8 cellular contexts compared by ENCODE assay signal in genomic region chr19:19372656-19373416, GRCh38. TPM values are rescaled to one million over a fixed set of nuclear protein-coding genes. Genes with fewer than 3 reads are reported as not detected.
DNase-seq lines count a peak whose midpoint lies in the region; ATAC-seq and FAIRE-seq lines count a peak whose summit lies in the region.

No MANE protein-coding gene starts in this region.

- H3K27me3 ChIP-seq in CD8-positive, alpha-beta memory T cell (ENCODE audit: insufficient read depth, low read length, poor library complexity, severe bottlenecking), result no peaks in the 10 kb centered on the region
- H3K27me3 ChIP-seq in SJSA1 (replicated peaks) (no peaks in the 10 kb centered on the region), mucosa of stomach (ENCODE audit: control insufficient read depth, insufficient read depth, low read length) (no peaks in the 10 kb centered on the region)

- H3K36me3 ChIP-seq in CD8-positive, alpha-beta memory T cell (ENCODE audit: insufficient read depth, low read length), result no peaks in the 10 kb centered on the region
- no peaks in the 10 kb centered on the region for H3K36me3 ChIP-seq in SJSA1
- no peaks in the 10 kb centered on the region for H3K36me3 ChIP-seq in mucosa of stomach (ENCODE audit: control insufficient read depth, insufficient read depth, low read length)

- peaks cover 9% of the 10 kb centered on the region in 3 donors for H3K4me1 Mint-ChIP-seq in CD8-positive, alpha-beta memory T cell
- H3K4me1 Mint-ChIP-seq in dendritic cell treated with granulocyte-macrophage colony-stimulating factor and Interleukin-4, amounts not matched to agents 40 ng/mL and 50 ng/mL, for 4 days (ENCODE audit: low read depth), result peaks cover 21% of the 10 kb centered on the region

- ATAC-seq in GM19043 (IDR thresholded peaks at IDR 0.05; ENCODE audit: low read depth, unreplicated experiment) (peak; percentile 74), HG03354 (IDR thresholded peaks at IDR 0.05; ENCODE audit: poor library complexity, severe bottlenecking, unreplicated experiment) (peak; percentile 95)

- no peaks in the 10 kb centered on the region for H3K9me3 ChIP-seq in CD8-positive, alpha-beta memory T cell (ENCODE audit: low read length)
- H3K9me3 ChIP-seq in SJSA1 (replicated peaks) (no peaks in the 10 kb centered on the region), mucosa of stomach (ENCODE audit: control insufficient read depth, low read length) (no peaks in the 10 kb centered on the region)

- FAIRE-seq in RCC 7860 (lab: Jason Lieb, UNC), result no peak

- peak overlapping the region in 6 of 7 donors; percentile 12 to 68 (median 53) for H3K4me3 Mint-ChIP-seq in CD8-positive, alpha-beta memory T cell
- peak overlapping the region; percentile 55 for H3K4me3 Mint-ChIP-seq in dendritic cell treated with granulocyte-macrophage colony-stimulating factor and Interleukin-4, amounts not matched to agents 40 ng/mL and 50 ng/mL, for 4 days

- CTCF ChIA-PET in CD8-positive, alpha-beta memory T cell (lab: Charles Lee), result interaction anchor here (0.9 to 2.0 kb wide), 5 partner anchors 8 to 117 kb away, joined by 3 to 23 read pairs (median 3); no protein-coding TSS in a partner anchor

- H3K4me1 ChIP-seq in CD8-positive, alpha-beta memory T cell (ENCODE audit: insufficient read depth, low read length), result peaks cover 13% of the 10 kb centered on the region
- H3K4me1 ChIP-seq in SJSA1 (replicated peaks), result peaks cover 24% of the 10 kb centered on the region
- peaks cover 35% of the 10 kb centered on the region for H3K4me1 ChIP-seq in mucosa of stomach (ENCODE audit: control insufficient read depth, insufficient read depth, low read length)

- no peaks in the 10 kb centered on the region for H3K36me3 Mint-ChIP-seq in CD8-positive, alpha-beta memory T cell
- no peaks in the 10 kb centered on the region for H3K36me3 Mint-ChIP-seq in dendritic cell treated with granulocyte-macrophage colony-stimulating factor and Interleukin-4, amounts not matched to agents 40 ng/mL and 50 ng/mL, for 4 days (ENCODE audit: low read depth)

- no peaks in the 10 kb centered on the region for H3K27me3 Mint-ChIP-seq in CD8-positive, alpha-beta memory T cell
- H3K27me3 Mint-ChIP-seq in dendritic cell treated with granulocyte-macrophage colony-stimulating factor and Interleukin-4, amounts not matched to agents 40 ng/mL and 50 ng/mL, for 4 days, result no peaks in the 10 kb centered on the region

- DNase-seq in CD8-positive, alpha-beta memory T cell, result peak in 3 of 5 donors; percentile 27 to 64 (median 32)
- DNase-seq in SJSA1 (ENCODE audit: low read depth in 1 of 2, low spot score in 2 of 2), result peak; percentile 21 to 59
- DNase-seq in NCI-H2081 treated with DMSO at 0.1 percent for 48 hours (lab: John Stamatoyannopoulos, UW), result no peak
- DNase-seq in RCC 7860 (ENCODE audit: low spot score), result no peak

- intact Hi-C loops in dendritic cell treated with granulocyte-macrophage colony-stimulating factor and Interleukin-4, amounts not matched to agents 40 ng/mL and 50 ng/mL, for 4 days (cut with micrococcal nuclease), result no loop called here

- POLR2A ChIA-PET in CD8-positive, alpha-beta memory T cell (lab: Charles Lee), result interaction anchor here (0.5 to 1.5 kb wide), 13 partner anchors 8 to 664 kb away, joined by 3 to 15 read pairs (median 5); partner anchors contain the start of genes GATAD2A, NDUFA13 and TSSK6

- no peaks in the 10 kb centered on the region for H3K9me3 Mint-ChIP-seq in CD8-positive, alpha-beta memory T cell
- H3K9me3 Mint-ChIP-seq in dendritic cell treated with granulocyte-macrophage colony-stimulating factor and Interleukin-4, amounts not matched to agents 40 ng/mL and 50 ng/mL, for 4 days, result no peaks in the 10 kb centered on the region

- H3K27ac Mint-ChIP-seq in CD8-positive, alpha-beta memory T cell, result peak overlapping the region; percentile 61 to 95 (median 86)
- peak overlapping the region; percentile 88 for H3K27ac Mint-ChIP-seq in dendritic cell treated with granulocyte-macrophage colony-stimulating factor and Interleukin-4, amounts not matched to agents 40 ng/mL and 50 ng/mL, for 4 days

- peak overlapping the region; percentile 69 for H3K9ac ChIP-seq in mucosa of stomach (ENCODE audit: low read length)

- H3K27ac ChIP-seq in CD8-positive, alpha-beta memory T cell (ENCODE audit: low read depth, low read length), result peak overlapping the region; percentile 64
- H3K27ac ChIP-seq in SJSA1, result peak overlapping the region; percentile 53

- H3K4me3 ChIP-seq in CD8-positive, alpha-beta memory T cell (ENCODE audit: low read length), result peak overlapping the region; percentile 40
- H3K4me3 ChIP-seq in SJSA1 (no peak overlapping the region), mucosa of stomach (ENCODE audit: low read length) (no peak overlapping the region)

RNA-seq across cellular contexts. Expression of gene GATAD2A, which starts 32.6 kb away (rescaled TPM):
- total RNA-seq in CD8-positive, alpha-beta memory T cell, result 100 to 1,000 TPM; 176 to 182 TPM
- polyA plus RNA-seq in CD8-positive, alpha-beta memory T cell, result 46.9 TPM
- 41.5 and 45.9 TPM in 2 replicates for total RNA-seq in SJSA1 (2014; rRNA removed; shearing (Covaris generic))

RNA-seq across cellular contexts. Expression of gene MAU2, which starts 52.2 kb away (rescaled TPM):
- 10 to 100 TPM; 52.3 to 59.4 TPM for total RNA-seq in CD8-positive, alpha-beta memory T cell
- polyA plus RNA-seq in CD8-positive, alpha-beta memory T cell, result 27.6 TPM
- total RNA-seq in SJSA1 (2014; rRNA removed; shearing (Covaris generic)), result 19.7 and 30.1 TPM in 2 replicates

RNA-seq across cellular contexts. Expression of gene SUGP1, which starts 52.5 kb away (rescaled TPM):
- total RNA-seq in CD8-positive, alpha-beta memory T cell, result 10 to 100 TPM; 64.7 to 65.9 TPM
- 40.8 TPM for polyA plus RNA-seq in CD8-positive, alpha-beta memory T cell
- 22.2 and 27.1 TPM in 2 replicates for total RNA-seq in SJSA1 (2014; rRNA removed; shearing (Covaris generic))

Comparison
In these comparisons a context has a peak if more than half of its experiments do, and no peak if none do; other contexts are left out.
1. DNase-seq: peak in CD8-positive, alpha-beta memory T cell (3 of 5) and SJSA1 (2 of 2); none in NCI-H2081 treated with DMSO at 0.1 percent for 48 hours (single experiment) and RCC 7860 (single experiment).